Comparison of ENCODE assay signal across 12 cellular contexts in genomic region chr1:46406881-46407608, GRCh38. TPM values are rescaled to one million over a fixed set of nuclear protein-coding genes. Genes with fewer than 3 reads are reported as not detected.
DNase-seq lines count a peak whose midpoint lies in the region; ATAC-seq, FAIRE-seq and TF ChIP-seq lines count a peak whose summit lies in the region.
"Had no signal": no experiment of that assay in that cellular context is flagged by ENCODE, and none has a peak within 500 bp of the region (broad histone marks: within the 10 kb centered on the region; RNA-seq: fewer than 3 reads in every experiment).

No MANE protein-coding gene starts in this region.

- dilution Hi-C loops in endothelial cell of umbilical vein (cut with MboI; ENCODE audit: extremely low pct_ligation_motif_present, low sequenced_read_pairs): no loop called here

- H3K4me1 ChIP-seq in BE2C (no peaks in the 10 kb centered on the region), SJCRH30 (peaks cover 7% of the 10 kb centered on the region), endothelial cell of umbilical vein (ENCODE audit: control insufficient read depth, extremely low read depth, insufficient read depth, low read length) (no peaks in the 10 kb centered on the region)

- POLR2A ChIA-PET in endothelial cell of umbilical vein (lab: Charles Lee): interaction anchor here (0.6 kb wide), 1 partner anchor 150 kb away, joined by 4 read pairs; no protein-coding TSS in a partner anchor

- no peak for DNase-seq in BE2C
- peak; percentile 57 to 71 for DNase-seq in SJCRH30
- no peak for DNase-seq in endothelial cell of umbilical vein (ENCODE audit: low read depth, low spot score)
- no peak for DNase-seq in progenitor cell of endocrine pancreas (ENCODE audit: low spot score, unreplicated experiment)
- no peak for DNase-seq in DMS 273 treated with DMSO at 0.1 percent for 48 hours (lab: John Stamatoyannopoulos, UW)
- DNase-seq: NCI-H2029 treated with DMSO at 0.1 percent for 48 hours, SHP77 treated with DMSO at 0.1 percent for 48 hours had no signal

- H2AFZ ChIP-seq in endothelial cell of umbilical vein (ENCODE audit: low read depth, low read length): peak overlapping the region; percentile 6

- peak overlapping the region; percentile 4 for H3K4me2 ChIP-seq in endothelial cell of umbilical vein (ENCODE audit: insufficient read depth, low read length)

- H4K20me1 ChIP-seq in endothelial cell of umbilical vein (replicated peaks; ENCODE audit: control insufficient read depth, extremely low read depth, insufficient read depth, low read length): no peaks in the 10 kb centered on the region

- no peaks in the 10 kb centered on the region for H3K27me3 ChIP-seq in BE2C
- no peaks in the 10 kb centered on the region; the same call in 1 of the 2 replicates for H3K27me3 ChIP-seq in SJCRH30
- H3K27me3 ChIP-seq in endothelial cell of umbilical vein (ENCODE audit: control insufficient read depth in 2 of 2, insufficient read depth in 2 of 2, low read length in 2 of 2): peaks cover 0 to 1% of the 10 kb centered on the region in 2 experiments

- peaks cover 3% of the 10 kb centered on the region for H3K4me1 Mint-ChIP-seq in progenitor cell of endocrine pancreas (ENCODE audit: low read depth)

- no peak overlapping the region for H3K27ac Mint-ChIP-seq in progenitor cell of endocrine pancreas
- H3K27ac Mint-ChIP-seq: activated naive CD4-positive, alpha-beta T cell treated with anti-CD3 and anti-CD28 coated beads for 36 hours had no signal

- TF ChIP-seq CTCF in BE2C (IDR thresholded peaks at IDR 0.05; ENCODE audit: low read depth, low read length) (no peak), endothelial cell of umbilical vein (IDR thresholded peaks at IDR 0.05; ENCODE audit: extremely low read depth in 1 of 2, insufficient read depth in 1 of 2, low read depth in 1 of 2, low read length in 2 of 2) (no peak), progenitor cell of endocrine pancreas (IDR thresholded peaks at IDR 0.05; ENCODE audit: unreplicated experiment) (no peak)

- H3K9ac ChIP-seq in endothelial cell of umbilical vein (replicated peaks; ENCODE audit: extremely low read depth, insufficient read depth, low read length): no peak overlapping the region

- H3K27me3 Mint-ChIP-seq in progenitor cell of endocrine pancreas: peaks cover 7% of the 10 kb centered on the region

- H3K9me1 ChIP-seq in endothelial cell of umbilical vein (replicated peaks; ENCODE audit: control insufficient read depth, extremely low read depth, insufficient read depth, low read length): no peaks in the 10 kb centered on the region

- no peak for ATAC-seq in HG02798 (IDR thresholded peaks at IDR 0.05; ENCODE audit: poor library complexity, unreplicated experiment)
- no peak for ATAC-seq in HG02623 (IDR thresholded peaks at IDR 0.05; ENCODE audit: unreplicated experiment)
- no peak for ATAC-seq in GM18867 (IDR thresholded peaks at IDR 0.05; ENCODE audit: unreplicated experiment)

- H3K4me3 Mint-ChIP-seq in progenitor cell of endocrine pancreas (ENCODE audit: low read depth): peak overlapping the region; percentile 66
- H3K4me3 Mint-ChIP-seq: activated naive CD4-positive, alpha-beta T cell treated with anti-CD3 and anti-CD28 coated beads for 36 hours had no signal

- BruUV-seq in endothelial cell of umbilical vein (replicated peaks; lab: Mats Ljungman, UMichigan): no TSS peak

- H3K9me3 Mint-ChIP-seq in progenitor cell of endocrine pancreas (ENCODE audit: low read depth): no peaks in the 10 kb centered on the region
- H3K9me3 Mint-ChIP-seq: activated naive CD4-positive, alpha-beta T cell treated with anti-CD3 and anti-CD28 coated beads for 36 hours had no signal

- intact Hi-C loops in endothelial cell of umbilical vein (cut with micrococcal nuclease): loop anchor here (1.0 to 2.0 kb wide), 4 partner anchors 36 to 318 kb away; no protein-coding TSS in a partner anchor

- FAIRE-seq in endothelial cell of umbilical vein (lab: Jason Lieb, UNC): no peak
- FAIRE-seq: keratinocyte had no signal

- H3K27ac ChIP-seq in SJCRH30 (peak overlapping the region; percentile 63), endothelial cell of umbilical vein (ENCODE audit: insufficient read depth, low read depth, low read length) (no peak overlapping the region)

- H3K4me3 ChIP-seq in BE2C (ENCODE audit: low read depth, low read length) (peak overlapping the region; percentile 36), SJCRH30 (peak overlapping the region; percentile 62), endothelial cell of umbilical vein (replicated peaks in 1 of 3; ENCODE audit: insufficient read depth in 1 of 3, low read depth in 1 of 3, low read length in 3 of 3) (no peak overlapping the region)

- H3K9me3 ChIP-seq in BE2C (no peaks in the 10 kb centered on the region), SJCRH30 (replicated peaks) (no peaks in the 10 kb centered on the region), endothelial cell of umbilical vein (replicated peaks; ENCODE audit: control insufficient read depth, insufficient read depth, low read length) (no peaks in the 10 kb centered on the region)

- H3K36me3 Mint-ChIP-seq in progenitor cell of endocrine pancreas (ENCODE audit: insufficient read depth): peaks cover 2% of the 10 kb centered on the region

- no peak for TF ChIP-seq POLR2A in endothelial cell of umbilical vein (IDR thresholded peaks at IDR 0.05; ENCODE audit: low read depth, low read length)

- H3K79me2 ChIP-seq in endothelial cell of umbilical vein (ENCODE audit: control insufficient read depth, insufficient read depth, low read length): no peaks in the 10 kb centered on the region

- no peaks in the 10 kb centered on the region for H3K36me3 ChIP-seq in BE2C
- H3K36me3 ChIP-seq in SJCRH30: no peaks in the 10 kb centered on the region
- no peaks in the 10 kb centered on the region for H3K36me3 ChIP-seq in endothelial cell of umbilical vein (ENCODE audit: control insufficient read depth in 2 of 2, extremely low read depth in 1 of 2, insufficient read depth in 2 of 2, low read length in 2 of 2)

- CTCF ChIA-PET in endothelial cell of umbilical vein (lab: Charles Lee): interaction anchor here (0.6 to 3.9 kb wide), 23 partner anchors 8 to 756 kb away, joined by 3 to 53 read pairs (median 4); partner anchors contain the start of gene FAAH

TF ChIP-seq in endothelial cell of umbilical vein, 7 proteins besides CTCF, POLR2A, EP300 and RAD21:
- TF ChIP-seq MYC (IDR thresholded peaks at IDR 0.05; ENCODE audit: low read depth, low read length) (no peak), MAX (IDR thresholded peaks at IDR 0.05; ENCODE audit: insufficient read depth, insufficient read length) (no peak), POLR2AphosphoS5 (IDR thresholded peaks at IDR 0.05; ENCODE audit: insufficient read depth, low read depth, low read length) (no peak), EZH2 (IDR thresholded peaks at IDR 0.05; ENCODE audit: borderline replicate concordance, low read depth, low read length, severe bottlenecking) (no peak), JUN (IDR thresholded peaks at IDR 0.05; ENCODE audit: borderline replicate concordance, insufficient read depth, insufficient read length, low read depth) (no peak), GATA2 (IDR thresholded peaks at IDR 0.05; ENCODE audit: insufficient read depth, insufficient read length, low read depth, low read length) (no peak), FOS (IDR thresholded peaks at IDR 0.05; ENCODE audit: borderline replicate concordance, insufficient read depth, low read length) (no peak)

RNA-seq across cellular contexts. Expression of gene FAAH, which starts 12.9 kb away (rescaled TPM):
- 7.5 TPM for polyA plus RNA-seq in BE2C (2012; ENCODE audit: insufficient read depth, insufficient read length, low read depth)
- 0.34 TPM in 1 of 2 replicates, not detected in the other for total RNA-seq in SJCRH30 (2014; rRNA removed; shearing (Covaris generic))
- 1.5 TPM in 1 of 2 replicates, not detected in the other for total RNA-seq in endothelial cell of umbilical vein
- 0.47 and 0.76 TPM in 2 replicates for polyA plus RNA-seq in endothelial cell of umbilical vein
- 0.21 and 0.34 TPM in 2 replicates for polyA plus RNA-seq in endothelial cell of umbilical vein (2011; cell fraction: cytosol; rRNA removed)
- 7.8 and 9.7 TPM in 2 replicates for polyA plus RNA-seq in endothelial cell of umbilical vein (2011; cell fraction: nucleus; rRNA removed)
- 0.36 and 0.91 TPM in 2 replicates for polyA plus RNA-seq in endothelial cell of umbilical vein (2012)
- 0.32 and 0.36 TPM in 2 replicates for polyA minus RNA-seq in endothelial cell of umbilical vein
- polyA minus RNA-seq in endothelial cell of umbilical vein (2011; cell fraction: cytosol; rRNA and poly(A)+ RNA removed): not detected
- polyA minus RNA-seq in endothelial cell of umbilical vein (2011; cell fraction: nucleus; rRNA and poly(A)+ RNA removed): 0.38 and 1.4 TPM in 2 replicates
- total RNA-seq in progenitor cell of endocrine pancreas: 36.6 and 38.6 TPM in 2 replicates

Comparison
In these comparisons a context has a peak if more than half of its experiments do, and no peak if none do; other contexts are left out.
1. DNase-seq: peak in SJCRH30 (2 of 2); none in BE2C (single experiment), endothelial cell of umbilical vein (single experiment), progenitor cell of endocrine pancreas (single experiment) and DMS 273 treated with DMSO at 0.1 percent for 48 hours (single experiment).
2. H3K4me3 ChIP-seq: peak in BE2C (single experiment) and SJCRH30 (single experiment); none in endothelial cell of umbilical vein (0 of 3).
3. RNA of gene FAAH, which starts 12.9 kb away (total RNA-seq): 36.6 to 38.6 TPM in progenitor cell of endocrine pancreas; 1.5 TPM in endothelial cell of umbilical vein and 0.34 TPM in SJCRH30; every median in the first group is over 10 times any median in the second.